23 cellular contexts compared by ENCODE assay signal in genomic region chr22:26395926-26396325, GRCh38. TPM values are rescaled to one million over a fixed set of nuclear protein-coding genes. Genes with fewer than 3 reads are reported as not detected.
DNase-seq lines count a peak whose midpoint lies in the region; ATAC-seq, FAIRE-seq and TF ChIP-seq lines count a peak whose summit lies in the region.
"Had no signal": no experiment of that assay in that cellular context is flagged by ENCODE, and none has a peak within 500 bp of the region (broad histone marks: within the 10 kb centered on the region; RNA-seq: fewer than 3 reads in every experiment).

No MANE protein-coding gene starts in this region.

- intact Hi-C loops in dorsolateral prefrontal cortex (cut with DNase I), result loop anchor here in 1 of 2 donors (5.0 kb wide), 1 partner anchor 66 kb away; no protein-coding TSS in a partner anchor

- DNase-seq in NCI-H82 (lab: John Stamatoyannopoulos, UW) (peak; percentile 47), NCI-H82 treated with DMSO at 0.1 percent for 48 hours (lab: John Stamatoyannopoulos, UW; ENCODE audit: unreplicated experiment) (no peak), NCI-H1092 treated with DMSO at 0.1 percent for 48 hours (lab: John Stamatoyannopoulos, UW) (peak; percentile 59), SK-MEL-5 (ENCODE audit: low read depth, low spot score) (peak; percentile 24), urothelium cell line (ENCODE audit: low spot score) (no peak), dorsolateral prefrontal cortex (no peak)
- DNase-seq in activated CD4-positive, CD25-positive, alpha-beta regulatory T cell (lab: John Stamatoyannopoulos, UW), result no peak
- no peak for DNase-seq in stimulated activated naive CD8-positive, alpha-beta T cell treated with anti-CD3 and anti-CD28 coated beads, Interleukin-15, amount 100 ng/mL, for 72 hours
- DNase-seq: Caco-2; DMS53; EL; H9; NCI-H1417 treated with DMSO at 0.1 percent for 48 hours; NCI-H187 treated with DMSO at 0.1 percent for 48 hours; NCI-H524 treated with DMSO at 0.1 percent for 48 hours; NK-92 treated with Interleukin-12 subunit alpha and Interleukin-12 subunit beta, amount 100 ng/mL, for 24 hours; Right ventricle myocardium superior; SK-N-SH had no signal

- no peaks in the 10 kb centered on the region for H3K9me3 Mint-ChIP-seq in stimulated activated naive CD8-positive, alpha-beta T cell treated with anti-CD3 and anti-CD28 coated beads, Interleukin-15, amount 100 ng/mL, for 72 hours
- H3K9me3 Mint-ChIP-seq: H9; T-helper 2 cell treated with Interferon-gamma antibody and Interleukin-4, amounts not matched to agents 5 μg/mL and 100 μg/mL, for 36 hours had no signal

- H3K27me3 ChIP-seq in dorsolateral prefrontal cortex, result no peaks in the 10 kb centered on the region

- H3K27me3 Mint-ChIP-seq in stimulated activated naive CD8-positive, alpha-beta T cell treated with anti-CD3 and anti-CD28 coated beads, Interleukin-15, amount 100 ng/mL, for 72 hours, result no peaks in the 10 kb centered on the region

- no peak for TF ChIP-seq CTCF in dorsolateral prefrontal cortex (IDR thresholded peaks at IDR 0.05 in 54 of 56, conservative IDR thresholded peaks at IDR 0.05 in 2 of 56; ENCODE audit: low read depth in 1 of 56, partially characterized antibody in 56 of 56)

- H3K4me1 Mint-ChIP-seq in stimulated activated naive CD8-positive, alpha-beta T cell treated with anti-CD3 and anti-CD28 coated beads, Interleukin-15, amount 100 ng/mL, for 72 hours, result peaks cover 7% of the 10 kb centered on the region
- H3K4me1 Mint-ChIP-seq: B cell had no signal

- ATAC-seq in stimulated activated naive CD8-positive, alpha-beta T cell treated with anti-CD3 and anti-CD28 coated beads, Interleukin-15, amount 100 ng/mL, for 72 hours, result no peak
- ATAC-seq: GM12878 had no signal

- H3K27ac Mint-ChIP-seq in stimulated activated naive CD8-positive, alpha-beta T cell treated with anti-CD3 and anti-CD28 coated beads, Interleukin-15, amount 100 ng/mL, for 72 hours, result no peak overlapping the region
- H3K27ac Mint-ChIP-seq: B cell; H9; T-helper 2 cell treated with Interferon-gamma antibody and Interleukin-4, amounts not matched to agents 5 μg/mL and 100 μg/mL, for 36 hours had no signal

- in situ Hi-C loops in SK-MEL-5 (cut with HindIII; ENCODE audit: low pct_unique_long_range_greater_than_20kb, low sequenced_read_pairs), result no loop called here

- H3K4me3 ChIP-seq in dorsolateral prefrontal cortex, result no peak overlapping the region
- H3K4me3 ChIP-seq: GM12878 had no signal

- no peak overlapping the region for H3K27ac ChIP-seq in dorsolateral prefrontal cortex

- H3K4me3 Mint-ChIP-seq in stimulated activated naive CD8-positive, alpha-beta T cell treated with anti-CD3 and anti-CD28 coated beads, Interleukin-15, amount 100 ng/mL, for 72 hours, result no peak overlapping the region
- H3K4me3 Mint-ChIP-seq: B cell; H9; T-helper 2 cell treated with Interferon-gamma antibody and Interleukin-4, amounts not matched to agents 5 μg/mL and 100 μg/mL, for 36 hours had no signal

- peak; percentile 58 for FAIRE-seq in urothelium cell line (lab: Jason Lieb, UNC)
- FAIRE-seq: GM12878, GM18507, RCC 7860 had no signal

RNA-seq across cellular contexts. Expression of gene ASPHD2, which starts 33.1 kb away (rescaled TPM):
- total RNA-seq in SK-MEL-5 (2014; rRNA removed; shearing (Covaris generic)), result 3.5 and 3.9 TPM in 2 replicates
- polyA plus RNA-seq in SK-MEL-5 (2015; cell fraction: cytosol; rRNA removed), result 5.2 and 6.6 TPM in 2 replicates
- polyA plus RNA-seq in SK-MEL-5 (2015; cell fraction: nucleus; rRNA removed), result 1.1 and 1.9 TPM in 2 replicates
- total RNA-seq in dorsolateral prefrontal cortex, result 10 to 100 TPM in 111 of 120 experiments, 1 to 10 TPM in 9; 4.8 to 24.5 (median 15.5) TPM
- total RNA-seq: Caco-2, Right ventricle myocardium superior had no signal

Comparison
In these comparisons a context has a peak if more than half of its experiments do, and no peak if none do; other contexts are left out.
1. DNase-seq: peak in NCI-H82 (single experiment), NCI-H1092 treated with DMSO at 0.1 percent for 48 hours (single experiment) and SK-MEL-5 (single experiment); none in NCI-H82 treated with DMSO at 0.1 percent for 48 hours (single experiment), urothelium cell line (single experiment), dorsolateral prefrontal cortex (0 of 10), activated CD4-positive, CD25-positive, alpha-beta regulatory T cell (0 of 4) and stimulated activated naive CD8-positive, alpha-beta T cell treated with anti-CD3 and anti-CD28 coated beads, Interleukin-15, amount 100 ng/mL, for 72 hours (0 of 2).